Comparison of ENCODE assay signal across 1 cellular context in genomic region chr2:137048455-137048854, GRCh38.
TF ChIP-seq lines count a peak whose summit lies in the region.

No MANE protein-coding gene starts in this region.

TF ChIP-seq in HepG2, 621 proteins besides CTCF, POLR2A, EP300 and RAD21 (continued from another document):
- no peak for TF ChIP-seq ZNF639 (CRISPR knock-in tag; conservative IDR thresholded peaks at IDR 0.05)
- TF ChIP-seq NR2F6 (IDR thresholded peaks at IDR 0.05): peak; percentile 94
- peak; percentile 72; the same call in 1 of the 2 replicates for TF ChIP-seq NR2F6 (CRISPR knock-in tag; IDR thresholded peaks at IDR 0.05)
- TF ChIP-seq GATAD1 (CRISPR knock-in tag; IDR thresholded peaks at IDR 0.05): no peak
- TF ChIP-seq ZSCAN29 (CRISPR knock-in tag; conservative IDR thresholded peaks at IDR 0.05): no peak
- TF ChIP-seq ZNF205 (CRISPR knock-in tag; IDR thresholded peaks at IDR 0.05): 0 out of 2 replicates have a peak, but pooled peaks have one; percentile 33
- TF ChIP-seq ZNF431 (CRISPR knock-in tag; IDR thresholded peaks at IDR 0.05; ENCODE audit: borderline replicate concordance, low read depth): no peak
- no peak for TF ChIP-seq CHD4 (IDR thresholded peaks at IDR 0.05; ENCODE audit: borderline replicate concordance, low read length)
- no peak for TF ChIP-seq ZNF776 (CRISPR knock-in tag; IDR thresholded peaks at IDR 0.05)
- TF ChIP-seq REPIN1 (CRISPR knock-in tag; IDR thresholded peaks at IDR 0.05; ENCODE audit: borderline replicate concordance, low read depth): peak; percentile 63; the same call in 1 of the 2 replicates
- TF ChIP-seq TEAD3 (CRISPR knock-in tag; optimal IDR thresholded peaks at IDR 0.05; ENCODE audit: borderline replicate concordance): no peak
- no peak for TF ChIP-seq PRPF4 (IDR thresholded peaks at IDR 0.05; ENCODE audit: low read depth, low read length, poor library complexity, severe bottlenecking)
- TF ChIP-seq, protein P1, sequence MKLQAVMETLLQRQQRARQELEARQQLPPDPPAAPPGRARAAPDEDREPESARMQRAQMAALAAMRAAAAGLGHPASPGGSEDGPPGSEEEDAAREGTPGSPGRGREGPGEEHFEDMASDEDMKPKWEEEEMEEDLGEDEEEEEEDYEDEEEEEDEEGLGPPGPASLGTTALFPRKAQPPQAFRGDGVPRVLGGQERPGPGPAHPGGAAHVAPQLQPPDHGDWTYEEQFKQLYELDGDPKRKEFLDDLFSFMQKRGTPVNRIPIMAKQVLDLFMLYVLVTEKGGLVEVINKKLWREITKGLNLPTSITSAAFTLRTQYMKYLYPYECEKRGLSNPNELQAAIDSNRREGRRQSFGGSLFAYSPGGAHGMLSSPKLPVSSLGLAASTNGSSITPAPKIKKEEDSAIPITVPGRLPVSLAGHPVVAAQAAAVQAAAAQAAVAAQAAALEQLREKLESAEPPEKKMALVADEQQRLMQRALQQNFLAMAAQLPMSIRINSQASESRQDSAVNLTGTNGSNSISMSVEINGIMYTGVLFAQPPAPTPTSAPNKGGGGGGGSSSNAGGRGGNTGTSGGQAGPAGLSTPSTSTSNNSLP (IDR thresholded peaks at IDR 0.05; ENCODE audit: low read depth, low read length): peak; percentile 64
- TF ChIP-seq ZMAT3 (CRISPR knock-in tag; conservative IDR thresholded peaks at IDR 0.05): no peak
- TF ChIP-seq NFIC (IDR thresholded peaks at IDR 0.05; ENCODE audit: low read length): peak; percentile 64; the same call in 1 of the 2 replicates
- TF ChIP-seq, protein P2, sequence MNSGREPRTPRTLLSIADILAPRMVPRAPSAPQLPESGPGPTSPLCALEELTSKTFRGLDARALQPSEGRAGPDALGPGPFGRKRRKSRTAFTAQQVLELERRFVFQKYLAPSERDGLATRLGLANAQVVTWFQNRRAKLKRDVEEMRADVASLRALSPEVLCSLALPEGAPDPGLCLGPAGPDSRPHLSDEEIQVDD (CRISPR knock-in tag; IDR thresholded peaks at IDR 0.05; ENCODE audit: borderline replicate concordance): no peak
- no peak for TF ChIP-seq FOXP1 (IDR thresholded peaks at IDR 0.05)
- peak; percentile 86; the same call in 1 of the 2 replicates for TF ChIP-seq FOXP1 (CRISPR knock-in tag; IDR thresholded peaks at IDR 0.05)
- TF ChIP-seq ZNF430 (CRISPR knock-in tag; IDR thresholded peaks at IDR 0.05): no peak
- peak; percentile 91 for TF ChIP-seq TCF7 (IDR thresholded peaks at IDR 0.05; ENCODE audit: low read depth)
- no peak for TF ChIP-seq ARID4A (CRISPR knock-in tag; IDR thresholded peaks at IDR 0.05; ENCODE audit: borderline replicate concordance)
- no peak for TF ChIP-seq BRD4 (CRISPR knock-in tag; IDR thresholded peaks at IDR 0.05)
- TF ChIP-seq XBP1 (CRISPR knock-in tag; IDR thresholded peaks at IDR 0.05): no peak
- no peak for TF ChIP-seq ZNF44 (CRISPR knock-in tag; IDR thresholded peaks at IDR 0.05)
- no peak for TF ChIP-seq ZNF124 (CRISPR knock-in tag; IDR thresholded peaks at IDR 0.05)
- TF ChIP-seq PHF21A (CRISPR knock-in tag; IDR thresholded peaks at IDR 0.05): peak; percentile 41; the same call in 1 of the 2 replicates
- no peak for TF ChIP-seq KDM1A (CRISPR knock-in tag; IDR thresholded peaks at IDR 0.05)
- TF ChIP-seq, protein P3, sequence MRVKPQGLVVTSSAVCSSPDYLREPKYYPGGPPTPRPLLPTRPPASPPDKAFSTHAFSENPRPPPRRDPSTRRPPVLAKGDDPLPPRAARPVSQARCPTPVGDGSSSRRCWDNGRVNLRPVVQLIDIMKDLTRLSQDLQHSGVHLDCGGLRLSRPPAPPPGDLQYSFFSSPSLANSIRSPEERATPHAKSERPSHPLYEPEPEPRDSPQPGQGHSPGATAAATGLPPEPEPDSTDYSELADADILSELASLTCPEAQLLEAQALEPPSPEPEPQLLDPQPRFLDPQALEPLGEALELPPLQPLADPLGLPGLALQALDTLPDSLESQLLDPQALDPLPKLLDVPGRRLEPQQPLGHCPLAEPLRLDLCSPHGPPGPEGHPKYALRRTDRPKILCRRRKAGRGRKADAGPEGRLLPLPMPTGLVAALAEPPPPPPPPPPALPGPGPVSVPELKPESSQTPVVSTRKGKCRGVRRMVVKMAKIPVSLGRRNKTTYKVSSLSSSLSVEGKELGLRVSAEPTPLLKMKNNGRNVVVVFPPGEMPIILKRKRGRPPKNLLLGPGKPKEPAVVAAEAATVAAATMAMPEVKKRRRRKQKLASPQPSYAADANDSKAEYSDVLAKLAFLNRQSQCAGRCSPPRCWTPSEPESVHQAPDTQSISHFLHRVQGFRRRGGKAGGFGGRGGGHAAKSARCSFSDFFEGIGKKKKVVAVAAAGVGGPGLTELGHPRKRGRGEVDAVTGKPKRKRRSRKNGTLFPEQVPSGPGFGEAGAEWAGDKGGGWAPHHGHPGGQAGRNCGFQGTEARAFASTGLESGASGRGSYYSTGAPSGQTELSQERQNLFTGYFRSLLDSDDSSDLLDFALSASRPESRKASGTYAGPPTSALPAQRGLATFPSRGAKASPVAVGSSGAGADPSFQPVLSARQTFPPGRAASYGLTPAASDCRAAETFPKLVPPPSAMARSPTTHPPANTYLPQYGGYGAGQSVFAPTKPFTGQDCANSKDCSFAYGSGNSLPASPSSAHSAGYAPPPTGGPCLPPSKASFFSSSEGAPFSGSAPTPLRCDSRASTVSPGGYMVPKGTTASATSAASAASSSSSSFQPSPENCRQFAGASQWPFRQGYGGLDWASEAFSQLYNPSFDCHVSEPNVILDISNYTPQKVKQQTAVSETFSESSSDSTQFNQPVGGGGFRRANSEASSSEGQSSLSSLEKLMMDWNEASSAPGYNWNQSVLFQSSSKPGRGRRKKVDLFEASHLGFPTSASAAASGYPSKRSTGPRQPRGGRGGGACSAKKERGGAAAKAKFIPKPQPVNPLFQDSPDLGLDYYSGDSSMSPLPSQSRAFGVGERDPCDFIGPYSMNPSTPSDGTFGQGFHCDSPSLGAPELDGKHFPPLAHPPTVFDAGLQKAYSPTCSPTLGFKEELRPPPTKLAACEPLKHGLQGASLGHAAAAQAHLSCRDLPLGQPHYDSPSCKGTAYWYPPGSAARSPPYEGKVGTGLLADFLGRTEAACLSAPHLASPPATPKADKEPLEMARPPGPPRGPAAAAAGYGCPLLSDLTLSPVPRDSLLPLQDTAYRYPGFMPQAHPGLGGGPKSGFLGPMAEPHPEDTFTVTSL (CRISPR knock-in tag; IDR thresholded peaks at IDR 0.05; ENCODE audit: borderline replicate concordance): peak; percentile 81
- TF ChIP-seq NCOA1 (CRISPR knock-in tag; IDR thresholded peaks at IDR 0.05): 0 out of 2 replicates have a peak, but pooled peaks have one; percentile 36
- peak; percentile 84 for TF ChIP-seq TCF7L2 (IDR thresholded peaks at IDR 0.05; ENCODE audit: low read depth, low read length)
- TF ChIP-seq, protein P4, sequence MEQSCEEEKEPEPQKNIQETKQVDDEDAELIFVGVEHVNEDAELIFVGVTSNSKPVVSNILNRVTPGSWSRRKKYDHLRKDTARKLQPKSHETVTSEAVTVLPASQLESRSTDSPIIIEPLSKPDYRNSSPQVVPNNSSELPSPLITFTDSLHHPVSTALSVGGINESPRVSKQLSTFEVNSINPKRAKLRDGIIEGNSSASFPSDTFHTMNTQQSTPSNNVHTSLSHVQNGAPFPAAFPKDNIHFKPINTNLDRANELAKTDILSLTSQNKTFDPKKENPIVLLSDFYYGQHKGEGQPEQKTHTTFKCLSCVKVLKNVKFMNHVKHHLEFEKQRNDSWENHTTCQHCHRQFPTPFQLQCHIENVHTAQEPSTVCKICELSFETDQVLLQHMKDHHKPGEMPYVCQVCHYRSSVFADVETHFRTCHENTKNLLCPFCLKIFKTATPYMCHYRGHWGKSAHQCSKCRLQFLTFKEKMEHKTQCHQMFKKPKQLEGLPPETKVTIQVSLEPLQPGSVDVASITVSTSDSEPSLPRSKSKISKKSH (CRISPR knock-in tag; IDR thresholded peaks at IDR 0.05; ENCODE audit: borderline replicate concordance): no peak
- TF ChIP-seq, protein P5, sequence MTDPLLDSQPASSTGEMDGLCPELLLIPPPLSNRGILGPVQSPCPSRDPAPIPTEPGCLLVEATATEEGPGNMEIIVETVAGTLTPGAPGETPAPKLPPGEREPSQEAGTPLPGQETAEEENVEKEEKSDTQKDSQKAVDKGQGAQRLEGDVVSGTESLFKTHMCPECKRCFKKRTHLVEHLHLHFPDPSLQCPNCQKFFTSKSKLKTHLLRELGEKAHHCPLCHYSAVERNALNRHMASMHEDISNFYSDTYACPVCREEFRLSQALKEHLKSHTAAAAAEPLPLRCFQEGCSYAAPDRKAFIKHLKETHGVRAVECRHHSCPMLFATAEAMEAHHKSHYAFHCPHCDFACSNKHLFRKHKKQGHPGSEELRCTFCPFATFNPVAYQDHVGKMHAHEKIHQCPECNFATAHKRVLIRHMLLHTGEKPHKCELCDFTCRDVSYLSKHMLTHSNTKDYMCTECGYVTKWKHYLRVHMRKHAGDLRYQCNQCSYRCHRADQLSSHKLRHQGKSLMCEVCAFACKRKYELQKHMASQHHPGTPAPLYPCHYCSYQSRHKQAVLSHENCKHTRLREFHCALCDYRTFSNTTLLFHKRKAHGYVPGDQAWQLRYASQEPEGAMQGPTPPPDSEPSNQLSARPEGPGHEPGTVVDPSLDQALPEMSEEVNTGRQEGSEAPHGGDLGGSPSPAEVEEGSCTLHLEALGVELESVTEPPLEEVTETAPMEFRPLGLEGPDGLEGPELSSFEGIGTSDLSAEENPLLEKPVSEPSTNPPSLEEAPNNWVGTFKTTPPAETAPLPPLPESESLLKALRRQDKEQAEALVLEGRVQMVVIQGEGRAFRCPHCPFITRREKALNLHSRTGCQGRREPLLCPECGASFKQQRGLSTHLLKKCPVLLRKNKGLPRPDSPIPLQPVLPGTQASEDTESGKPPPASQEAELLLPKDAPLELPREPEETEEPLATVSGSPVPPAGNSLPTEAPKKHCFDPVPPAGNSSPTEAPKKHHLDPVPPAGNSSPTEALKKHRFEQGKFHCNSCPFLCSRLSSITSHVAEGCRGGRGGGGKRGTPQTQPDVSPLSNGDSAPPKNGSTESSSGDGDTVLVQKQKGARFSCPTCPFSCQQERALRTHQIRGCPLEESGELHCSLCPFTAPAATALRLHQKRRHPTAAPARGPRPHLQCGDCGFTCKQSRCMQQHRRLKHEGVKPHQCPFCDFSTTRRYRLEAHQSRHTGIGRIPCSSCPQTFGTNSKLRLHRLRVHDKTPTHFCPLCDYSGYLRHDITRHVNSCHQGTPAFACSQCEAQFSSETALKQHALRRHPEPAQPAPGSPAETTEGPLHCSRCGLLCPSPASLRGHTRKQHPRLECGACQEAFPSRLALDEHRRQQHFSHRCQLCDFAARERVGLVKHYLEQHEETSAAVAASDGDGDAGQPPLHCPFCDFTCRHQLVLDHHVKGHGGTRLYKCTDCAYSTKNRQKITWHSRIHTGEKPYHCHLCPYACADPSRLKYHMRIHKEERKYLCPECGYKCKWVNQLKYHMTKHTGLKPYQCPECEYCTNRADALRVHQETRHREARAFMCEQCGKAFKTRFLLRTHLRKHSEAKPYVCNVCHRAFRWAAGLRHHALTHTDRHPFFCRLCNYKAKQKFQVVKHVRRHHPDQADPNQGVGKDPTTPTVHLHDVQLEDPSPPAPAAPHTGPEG (CRISPR knock-in tag; IDR thresholded peaks at IDR 0.05): no peak
- peak; percentile 69 for TF ChIP-seq HNF4A (CRISPR knock-in tag; IDR thresholded peaks at IDR 0.05)
- TF ChIP-seq CEBPB (IDR thresholded peaks at IDR 0.05; ENCODE audit: borderline replicate concordance, low read depth, low read length): peak; percentile 85
- TF ChIP-seq ISL2 (CRISPR knock-in tag; IDR thresholded peaks at IDR 0.05): peak; percentile 86
- TF ChIP-seq FOXA3 (CRISPR knock-in tag; IDR thresholded peaks at IDR 0.05): peak; percentile 51; the same call in 1 of the 2 replicates
TF ChIP-seq in HepG2: peak in this region for 47.
